In genomic region chr17:49230636-49231562, GRCh38 we compare ENCODE assay signal across 8 cellular contexts. TPM values are rescaled to one million over a fixed set of nuclear protein-coding genes. Genes with fewer than 3 reads are reported as not detected.
DNase-seq lines count a peak whose midpoint lies in the region; ATAC-seq and TF ChIP-seq lines count a peak whose summit lies in the region.

Gene PHOSPHO1, minus strand, starts transcription at chr17:49230787. Its CDS starts 4,096 bp downstream, at chr17:49226691.

- 4% methylated on average over 58 of the region's 58 CpGs for WGBS in right cardiac atrium

- DNase-seq in GM06990 (ENCODE audit: extremely low read depth, insufficient read length) (peak; percentile 89), HFF-Myc (ENCODE audit: extremely low read depth, low read depth) (no peak), NB4 (ENCODE audit: low read depth) (peak; percentile 84), T-helper 1 cell (peak; percentile 69 to 86 (median 82)), amniotic stem cell (lab: John Stamatoyannopoulos, UW) (peak; percentile 60), right cardiac atrium (peak; percentile 89 to 95 (median 94)), putamen (ENCODE audit: low spot score) (peak; percentile 79), uterus (peak; percentile 74 to 78)

- H3K36me3 ChIP-seq in GM06990 (ENCODE audit: control insufficient read depth, insufficient read depth, low read length) (no peaks in the 10 kb centered on the region; the same call in 1 of the 2 replicates), uterus (no peaks in the 10 kb centered on the region)

- TF ChIP-seq POLR2A in NB4 (IDR thresholded peaks at IDR 0.05; ENCODE audit: extremely low read depth, insufficient read length), result no peak
- peak in 1 of 2 donors; percentile 11 for TF ChIP-seq POLR2A in uterus (IDR thresholded peaks at IDR 0.05)

- H3K27ac ChIP-seq in right cardiac atrium (ENCODE audit: low read length) (no peak within 1 kb of the TSS), uterus (no peak within 1 kb of the TSS)

- no peaks in the 10 kb centered on the region for H3K9me3 ChIP-seq in right cardiac atrium (ENCODE audit: control insufficient read depth, low read length)
- H3K9me3 ChIP-seq in uterus, result no peaks in the 10 kb centered on the region

- no peaks in the 10 kb centered on the region; the same call in 1 of the 2 replicates for H3K27me3 ChIP-seq in GM06990 (replicated peaks; ENCODE audit: control insufficient read depth, insufficient read depth, low read length)
- H3K27me3 ChIP-seq in right cardiac atrium (ENCODE audit: control insufficient read depth, insufficient read depth), result no peaks in the 10 kb centered on the region
- no peaks in the 10 kb centered on the region for H3K27me3 ChIP-seq in uterus

- peak within 1 kb of the TSS; percentile 79 for H3K4me3 ChIP-seq in GM06990 (replicated peaks; ENCODE audit: low read depth, low read length)
- H3K4me3 ChIP-seq in HFF-Myc (replicated peaks; ENCODE audit: low read depth, low read length), result peak within 1 kb of the TSS; percentile 53
- H3K4me3 ChIP-seq in NB4 (ENCODE audit: low read depth, low read length), result peak within 1 kb of the TSS; percentile 71
- H3K4me3 ChIP-seq in right cardiac atrium (ENCODE audit: low read length), result peak within 1 kb of the TSS; percentile 63
- peak within 1 kb of the TSS; percentile 31 to 39 for H3K4me3 ChIP-seq in uterus

- peak; percentile 94 to 96 for ATAC-seq in right cardiac atrium

- TF ChIP-seq CTCF in GM06990 (IDR thresholded peaks at IDR 0.05; ENCODE audit: insufficient read depth, low read length, poor library complexity, severe bottlenecking) (no peak), HFF-Myc (IDR thresholded peaks at IDR 0.05; ENCODE audit: low read depth, low read length, missing control alignments) (no peak), NB4 (IDR thresholded peaks at IDR 0.05; ENCODE audit: low read depth, low read length) (no peak), uterus (IDR thresholded peaks at IDR 0.05) (no peak)

- H3K4me1 ChIP-seq in right cardiac atrium (ENCODE audit: control insufficient read depth, insufficient read depth, low read length), result no peaks in the 10 kb centered on the region
- no peaks in the 10 kb centered on the region for H3K4me1 ChIP-seq in uterus

- intact Hi-C loops in right cardiac atrium (cut with DNase I), result no loop called here
- intact Hi-C loops in uterus (cut with DNase I; ENCODE audit: low total_unique reads), result no loop called here

RNA-seq across cellular contexts. Expression of gene PHOSPHO1, which starts in this region (rescaled TPM):
- total RNA-seq in right cardiac atrium (under 1 TPM; 0.39 to 0.99 (median 0.62) TPM), uterus (1 to 10 TPM in 1 of 4 donors, under 1 TPM in 1, not detected in 2; 0.40 to 2.4 TPM)
- polyA plus RNA-seq in right cardiac atrium, result 1.1 TPM
